ENCODE assay signal across 1 cellular context in the genomic region with DNA sequence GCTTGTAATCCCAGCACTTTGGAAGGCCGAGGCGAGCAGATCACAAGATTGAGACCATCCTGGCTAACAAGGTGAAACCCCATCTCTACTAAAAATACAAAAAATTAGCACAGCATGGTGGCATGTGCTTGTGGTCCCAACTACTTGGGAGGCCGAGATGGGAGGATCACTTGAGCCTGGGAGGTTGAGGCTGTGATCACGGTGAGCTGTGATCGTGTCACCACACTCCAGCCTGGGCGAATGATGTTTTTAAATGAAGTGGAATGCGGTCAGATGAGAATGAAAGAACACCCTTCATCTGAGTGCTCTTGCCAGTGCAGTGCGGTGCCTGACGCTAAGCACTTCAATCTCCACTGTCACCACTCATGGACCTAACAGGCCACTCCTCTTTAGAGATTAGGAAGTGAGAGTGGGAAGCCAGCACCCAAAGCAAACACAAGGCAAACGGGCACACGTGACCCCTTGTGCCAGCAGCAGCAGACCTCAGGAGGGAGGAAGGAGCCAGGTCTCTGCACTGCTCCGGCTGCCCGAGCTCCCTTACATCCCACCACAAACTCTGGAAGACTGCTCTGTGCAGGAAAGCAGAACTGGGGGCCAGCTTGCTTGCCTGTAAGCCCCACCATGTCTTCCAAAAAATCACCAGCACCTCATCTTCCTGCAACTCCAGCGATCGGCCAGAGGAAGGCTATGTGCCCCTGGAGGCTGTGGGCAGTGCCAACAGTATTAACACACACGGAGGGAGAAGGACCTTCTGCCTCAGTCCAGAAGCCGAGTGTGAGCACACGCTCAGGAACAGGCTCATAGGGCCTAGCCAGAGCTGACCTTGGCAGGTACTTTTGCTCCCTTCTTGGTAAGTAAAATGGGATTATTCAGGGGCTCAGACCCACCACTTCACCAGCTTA.
TF ChIP-seq lines count a peak whose summit lies in the region.

No MANE protein-coding gene starts in this region.

TF ChIP-seq in GM12878, 131 proteins besides CTCF, POLR2A, EP300 and RAD21 (continued from another document):
- TF ChIP-seq, protein P1, sequence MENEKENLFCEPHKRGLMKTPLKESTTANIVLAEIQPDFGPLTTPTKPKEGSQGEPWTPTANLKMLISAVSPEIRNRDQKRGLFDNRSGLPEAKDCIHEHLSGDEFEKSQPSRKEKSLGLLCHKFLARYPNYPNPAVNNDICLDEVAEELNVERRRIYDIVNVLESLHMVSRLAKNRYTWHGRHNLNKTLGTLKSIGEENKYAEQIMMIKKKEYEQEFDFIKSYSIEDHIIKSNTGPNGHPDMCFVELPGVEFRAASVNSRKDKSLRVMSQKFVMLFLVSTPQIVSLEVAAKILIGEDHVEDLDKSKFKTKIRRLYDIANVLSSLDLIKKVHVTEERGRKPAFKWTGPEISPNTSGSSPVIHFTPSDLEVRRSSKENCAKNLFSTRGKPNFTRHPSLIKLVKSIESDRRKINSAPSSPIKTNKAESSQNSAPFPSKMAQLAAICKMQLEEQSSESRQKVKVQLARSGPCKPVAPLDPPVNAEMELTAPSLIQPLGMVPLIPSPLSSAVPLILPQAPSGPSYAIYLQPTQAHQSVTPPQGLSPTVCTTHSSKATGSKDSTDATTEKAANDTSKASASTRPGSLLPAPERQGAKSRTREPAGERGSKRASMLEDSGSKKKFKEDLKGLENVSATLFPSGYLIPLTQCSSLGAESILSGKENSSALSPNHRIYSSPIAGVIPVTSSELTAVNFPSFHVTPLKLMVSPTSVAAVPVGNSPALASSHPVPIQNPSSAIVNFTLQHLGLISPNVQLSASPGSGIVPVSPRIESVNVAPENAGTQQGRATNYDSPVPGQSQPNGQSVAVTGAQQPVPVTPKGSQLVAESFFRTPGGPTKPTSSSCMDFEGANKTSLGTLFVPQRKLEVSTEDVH (IDR thresholded peaks at IDR 0.05; ENCODE audit: low read depth, partially characterized antibody), result no peak
- TF ChIP-seq, protein P2, sequence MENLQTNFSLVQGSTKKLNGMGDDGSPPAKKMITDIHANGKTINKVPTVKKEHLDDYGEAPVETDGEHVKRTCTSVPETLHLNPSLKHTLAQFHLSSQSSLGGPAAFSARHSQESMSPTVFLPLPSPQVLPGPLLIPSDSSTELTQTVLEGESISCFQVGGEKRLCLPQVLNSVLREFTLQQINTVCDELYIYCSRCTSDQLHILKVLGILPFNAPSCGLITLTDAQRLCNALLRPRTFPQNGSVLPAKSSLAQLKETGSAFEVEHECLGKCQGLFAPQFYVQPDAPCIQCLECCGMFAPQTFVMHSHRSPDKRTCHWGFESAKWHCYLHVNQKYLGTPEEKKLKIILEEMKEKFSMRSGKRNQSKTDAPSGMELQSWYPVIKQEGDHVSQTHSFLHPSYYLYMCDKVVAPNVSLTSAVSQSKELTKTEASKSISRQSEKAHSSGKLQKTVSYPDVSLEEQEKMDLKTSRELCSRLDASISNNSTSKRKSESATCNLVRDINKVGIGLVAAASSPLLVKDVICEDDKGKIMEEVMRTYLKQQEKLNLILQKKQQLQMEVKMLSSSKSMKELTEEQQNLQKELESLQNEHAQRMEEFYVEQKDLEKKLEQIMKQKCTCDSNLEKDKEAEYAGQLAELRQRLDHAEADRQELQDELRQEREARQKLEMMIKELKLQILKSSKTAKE (IDR thresholded peaks at IDR 0.05; ENCODE audit: low read depth, poor library complexity, severe bottlenecking), result no peak
- TF ChIP-seq TAF1 (IDR thresholded peaks at IDR 0.05; ENCODE audit: borderline replicate concordance, low read depth, low read length), result no peak
- no peak for TF ChIP-seq PML (IDR thresholded peaks at IDR 0.05; ENCODE audit: low read length)
- no peak for TF ChIP-seq JUNB (IDR thresholded peaks at IDR 0.05)
- TF ChIP-seq, protein P3, sequence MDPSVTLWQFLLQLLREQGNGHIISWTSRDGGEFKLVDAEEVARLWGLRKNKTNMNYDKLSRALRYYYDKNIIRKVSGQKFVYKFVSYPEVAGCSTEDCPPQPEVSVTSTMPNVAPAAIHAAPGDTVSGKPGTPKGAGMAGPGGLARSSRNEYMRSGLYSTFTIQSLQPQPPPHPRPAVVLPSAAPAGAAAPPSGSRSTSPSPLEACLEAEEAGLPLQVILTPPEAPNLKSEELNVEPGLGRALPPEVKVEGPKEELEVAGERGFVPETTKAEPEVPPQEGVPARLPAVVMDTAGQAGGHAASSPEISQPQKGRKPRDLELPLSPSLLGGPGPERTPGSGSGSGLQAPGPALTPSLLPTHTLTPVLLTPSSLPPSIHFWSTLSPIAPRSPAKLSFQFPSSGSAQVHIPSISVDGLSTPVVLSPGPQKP (IDR thresholded peaks at IDR 0.05; ENCODE audit: low read depth, low read length), result no peak
- no peak for TF ChIP-seq BRCA1 (IDR thresholded peaks at IDR 0.05; ENCODE audit: low read depth, low read length)
- no peak for TF ChIP-seq YBX1 (IDR thresholded peaks at IDR 0.05)
- TF ChIP-seq, protein P4, sequence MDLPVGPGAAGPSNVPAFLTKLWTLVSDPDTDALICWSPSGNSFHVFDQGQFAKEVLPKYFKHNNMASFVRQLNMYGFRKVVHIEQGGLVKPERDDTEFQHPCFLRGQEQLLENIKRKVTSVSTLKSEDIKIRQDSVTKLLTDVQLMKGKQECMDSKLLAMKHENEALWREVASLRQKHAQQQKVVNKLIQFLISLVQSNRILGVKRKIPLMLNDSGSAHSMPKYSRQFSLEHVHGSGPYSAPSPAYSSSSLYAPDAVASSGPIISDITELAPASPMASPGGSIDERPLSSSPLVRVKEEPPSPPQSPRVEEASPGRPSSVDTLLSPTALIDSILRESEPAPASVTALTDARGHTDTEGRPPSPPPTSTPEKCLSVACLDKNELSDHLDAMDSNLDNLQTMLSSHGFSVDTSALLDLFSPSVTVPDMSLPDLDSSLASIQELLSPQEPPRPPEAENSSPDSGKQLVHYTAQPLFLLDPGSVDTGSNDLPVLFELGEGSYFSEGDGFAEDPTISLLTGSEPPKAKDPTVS (IDR thresholded peaks at IDR 0.05; ENCODE audit: low read depth, low read length), result no peak
- TF ChIP-seq SREBF1 (IDR thresholded peaks at IDR 0.05; ENCODE audit: low read length), result no peak
- TF ChIP-seq, protein P5, sequence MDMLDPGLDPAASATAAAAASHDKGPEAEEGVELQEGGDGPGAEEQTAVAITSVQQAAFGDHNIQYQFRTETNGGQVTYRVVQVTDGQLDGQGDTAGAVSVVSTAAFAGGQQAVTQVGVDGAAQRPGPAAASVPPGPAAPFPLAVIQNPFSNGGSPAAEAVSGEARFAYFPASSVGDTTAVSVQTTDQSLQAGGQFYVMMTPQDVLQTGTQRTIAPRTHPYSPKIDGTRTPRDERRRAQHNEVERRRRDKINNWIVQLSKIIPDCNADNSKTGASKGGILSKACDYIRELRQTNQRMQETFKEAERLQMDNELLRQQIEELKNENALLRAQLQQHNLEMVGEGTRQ (IDR thresholded peaks at IDR 0.05; ENCODE audit: borderline replicate concordance, low read depth, low read length), result peak; percentile 64; the same call in 1 of the 2 replicates
- TF ChIP-seq ZNF274 (IDR thresholded peaks at IDR 0.05; ENCODE audit: insufficient read depth, insufficient read length), result no peak
- peak; percentile 30; the same call in 1 of the 2 replicates for TF ChIP-seq EED (IDR thresholded peaks at IDR 0.05; ENCODE audit: low read depth)
- no peak for TF ChIP-seq TCF3 (IDR thresholded peaks at IDR 0.05; ENCODE audit: borderline replicate concordance, insufficient read depth, low read depth, low read length)
- no peak for TF ChIP-seq CBX3 (IDR thresholded peaks at IDR 0.05; ENCODE audit: borderline replicate concordance, low read depth)
- TF ChIP-seq STAT3 (IDR thresholded peaks at IDR 0.05; ENCODE audit: low read depth, low read length), result no peak
- TF ChIP-seq SIX5 (IDR thresholded peaks at IDR 0.05; ENCODE audit: low read depth, low read length, severe bottlenecking), result no peak
- TF ChIP-seq ZNF384 (IDR thresholded peaks at IDR 0.05; ENCODE audit: borderline replicate concordance, low read depth, low read length), result no peak
- TF ChIP-seq DPF2 (IDR thresholded peaks at IDR 0.05), result no peak
TF ChIP-seq in GM12878: peak in this region for 12.
